In genomic region chr9:32899181-32899580, GRCh38 we compare ENCODE assay signal across 24 cellular contexts.
A peak's percentile ranks its signal among the peaks of the same experiment; 100 is the strongest.
DNase-seq lines count a peak whose midpoint lies in the region; ATAC-seq, FAIRE-seq and TF ChIP-seq lines count a peak whose summit lies in the region.
"Had no signal": no experiment of that assay in that cellular context is flagged by ENCODE, and none has a peak within 500 bp of the region (broad histone marks: within the 10 kb centered on the region; RNA-seq: fewer than 3 reads in every experiment).

No MANE protein-coding gene starts in this region.

- no peak overlapping the region for H3K4me2 ChIP-seq in astrocyte (ENCODE audit: low read length)

- peaks cover 2% of the 10 kb centered on the region for H3K36me3 Mint-ChIP-seq in activated CD4-positive, alpha-beta T cell treated with anti-CD3 and anti-CD28 coated beads for 36 hours (ENCODE audit: low read depth)
- H3K36me3 Mint-ChIP-seq in astrocyte (ENCODE audit: low read depth, unreplicated experiment), result no peaks in the 10 kb centered on the region
- H3K36me3 Mint-ChIP-seq: CD14-positive monocyte had no signal

- no peak overlapping the region for H2AFZ ChIP-seq in astrocyte (ENCODE audit: low read depth, low read length)

- H3K9me3 ChIP-seq in astrocyte (ENCODE audit: insufficient read depth, low read depth, low read length), result no peaks in the 10 kb centered on the region
- H3K9me3 ChIP-seq: lower lobe of right lung, pancreas, transverse colon had no signal

- POLR2A ChIA-PET in activated CD4-positive, alpha-beta T cell treated with anti-CD3 and anti-CD28 coated beads for 36 hours (lab: Charles Lee), result no interaction called here

- H3K27me3 ChIP-seq in astrocyte (ENCODE audit: insufficient read depth, low read length), result no peaks in the 10 kb centered on the region
- H3K27me3 ChIP-seq: pancreas, transverse colon had no signal

- H3K9me3 Mint-ChIP-seq in activated CD4-positive, alpha-beta T cell treated with anti-CD3 and anti-CD28 coated beads for 36 hours (ENCODE audit: low read depth), result peaks cover 6% of the 10 kb centered on the region
- peaks cover 7% of the 10 kb centered on the region for H3K9me3 Mint-ChIP-seq in astrocyte (ENCODE audit: unreplicated experiment)

- H3K27me3 Mint-ChIP-seq in activated CD4-positive, alpha-beta T cell treated with anti-CD3 and anti-CD28 coated beads for 36 hours, result peaks cover 15% of the 10 kb centered on the region
- no peaks in the 10 kb centered on the region for H3K27me3 Mint-ChIP-seq in astrocyte (ENCODE audit: low read depth, unreplicated experiment)

- no peak overlapping the region for H3K27ac ChIP-seq in astrocyte (ENCODE audit: low read depth, low read length)
- H3K27ac ChIP-seq: lower lobe of right lung, pancreas, transverse colon had no signal

- DNase-seq in activated CD4-positive, alpha-beta T cell treated with anti-CD3 and anti-CD28 coated beads for 36 hours, result no peak
- no peak for DNase-seq in activated CD4-positive, alpha-beta T cell treated with anti-CD3 and anti-CD28 coated beads, Interleukin-2, amount 50 U/mL, for 1 hour
- DNase-seq in NOMO-1 treated with dmso at 0.1 percent for 144 hours (lab: John Stamatoyannopoulos, UW; ENCODE audit: unreplicated experiment) (peak; percentile 63), astrocyte (ENCODE audit: low read depth) (peak; percentile 36), kidney glomerular epithelial cell (lab: John Stamatoyannopoulos, UW) (no peak), NCI-H1694 treated with DMSO at 0.1 percent for 48 hours (lab: John Stamatoyannopoulos, UW) (no peak), NCI-H774 (lab: John Stamatoyannopoulos, UW) (no peak)
- DNase-seq: activated CD4-positive, CD25-positive, alpha-beta regulatory T cell; activated gamma-delta T cell; anterior cingulate cortex; Karpas-422; lower lobe of right lung; NCI-H187 treated with DMSO at 0.1 percent for 48 hours; NCI-H446; pancreas; stimulated activated CD4-positive, alpha-beta T cell treated with anti-CD3 and anti-CD28 coated beads, Interleukin-4, amount 100 ng/mL, for 24 hours; stimulated activated CD8-positive, alpha-beta memory T cell treated with anti-CD3 and anti-CD28 coated beads, Interleukin-4, amount 100 ng/mL, for 48 hours; SW 1271; transverse colon had no signal

- no peak for TF ChIP-seq CTCF in astrocyte (IDR thresholded peaks at IDR 0.05; ENCODE audit: insufficient read depth, low read depth, low read length)

- H3K9ac ChIP-seq in astrocyte (ENCODE audit: low read length), result no peak overlapping the region

- H3K36me3 ChIP-seq in astrocyte (ENCODE audit: insufficient read depth, low read length), result no peaks in the 10 kb centered on the region
- H3K36me3 ChIP-seq: lower lobe of right lung, pancreas, transverse colon had no signal

- H3K79me2 ChIP-seq in astrocyte (ENCODE audit: insufficient read depth, low read length), result no peaks in the 10 kb centered on the region

- intact Hi-C loops in activated CD4-positive, alpha-beta T cell treated with anti-CD3 and anti-CD28 coated beads for 36 hours (cut with DNase I, micrococcal nuclease), result no loop called here

- FAIRE-seq in astrocyte (lab: Jason Lieb, UNC), result no peak
- FAIRE-seq: A204.1, endothelial cell of umbilical vein, pancreas had no signal

- no peaks in the 10 kb centered on the region for H3K4me1 Mint-ChIP-seq in activated CD4-positive, alpha-beta T cell treated with anti-CD3 and anti-CD28 coated beads for 36 hours
- peaks cover 13% of the 10 kb centered on the region for H3K4me1 Mint-ChIP-seq in astrocyte (ENCODE audit: low read depth, unreplicated experiment)

- no peak overlapping the region for H3K4me3 Mint-ChIP-seq in activated CD4-positive, alpha-beta T cell treated with anti-CD3 and anti-CD28 coated beads for 36 hours
- no peak overlapping the region for H3K4me3 Mint-ChIP-seq in astrocyte (ENCODE audit: unreplicated experiment)

- no peaks in the 10 kb centered on the region for H4K20me1 ChIP-seq in astrocyte (ENCODE audit: insufficient read depth, low read length)

- H3K4me3 ChIP-seq in astrocyte (ENCODE audit: insufficient read depth, low read depth, low read length), result no peak overlapping the region
- H3K4me3 ChIP-seq: lower lobe of right lung, pancreas, transverse colon had no signal

- ATAC-seq in activated CD4-positive, alpha-beta T cell treated with anti-CD3 and anti-CD28 coated beads for 36 hours, result peak; percentile 49
- no peak for ATAC-seq in GM18868 (IDR thresholded peaks at IDR 0.05; ENCODE audit: unreplicated experiment)
- ATAC-seq: lower lobe of right lung, Panc1, pancreas had no signal

- H3K27ac Mint-ChIP-seq in activated CD4-positive, alpha-beta T cell treated with anti-CD3 and anti-CD28 coated beads for 36 hours, result no peak overlapping the region
- H3K27ac Mint-ChIP-seq in astrocyte (ENCODE audit: unreplicated experiment), result no peak overlapping the region

- H3K4me1 ChIP-seq in astrocyte (ENCODE audit: insufficient read depth, low read length), result no peaks in the 10 kb centered on the region
- H3K4me1 ChIP-seq: lower lobe of right lung, pancreas, transverse colon had no signal

- CTCF ChIA-PET in activated CD4-positive, alpha-beta T cell treated with anti-CD3 and anti-CD28 coated beads for 36 hours (lab: Charles Lee), result no interaction called here

Comparison
In these comparisons a context has a peak if more than half of its experiments do, and no peak if none do; other contexts are left out.
1. DNase-seq: peak in NOMO-1 treated with dmso at 0.1 percent for 144 hours (single experiment) and astrocyte (single experiment); none in activated CD4-positive, alpha-beta T cell treated with anti-CD3 and anti-CD28 coated beads for 36 hours (single experiment), activated CD4-positive, alpha-beta T cell treated with anti-CD3 and anti-CD28 coated beads, Interleukin-2, amount 50 U/mL, for 1 hour (single experiment), kidney glomerular epithelial cell (single experiment), NCI-H1694 treated with DMSO at 0.1 percent for 48 hours (single experiment) and NCI-H774 (single experiment).